Comparison of ENCODE assay signal across 23 cellular contexts in the genomic region with DNA sequence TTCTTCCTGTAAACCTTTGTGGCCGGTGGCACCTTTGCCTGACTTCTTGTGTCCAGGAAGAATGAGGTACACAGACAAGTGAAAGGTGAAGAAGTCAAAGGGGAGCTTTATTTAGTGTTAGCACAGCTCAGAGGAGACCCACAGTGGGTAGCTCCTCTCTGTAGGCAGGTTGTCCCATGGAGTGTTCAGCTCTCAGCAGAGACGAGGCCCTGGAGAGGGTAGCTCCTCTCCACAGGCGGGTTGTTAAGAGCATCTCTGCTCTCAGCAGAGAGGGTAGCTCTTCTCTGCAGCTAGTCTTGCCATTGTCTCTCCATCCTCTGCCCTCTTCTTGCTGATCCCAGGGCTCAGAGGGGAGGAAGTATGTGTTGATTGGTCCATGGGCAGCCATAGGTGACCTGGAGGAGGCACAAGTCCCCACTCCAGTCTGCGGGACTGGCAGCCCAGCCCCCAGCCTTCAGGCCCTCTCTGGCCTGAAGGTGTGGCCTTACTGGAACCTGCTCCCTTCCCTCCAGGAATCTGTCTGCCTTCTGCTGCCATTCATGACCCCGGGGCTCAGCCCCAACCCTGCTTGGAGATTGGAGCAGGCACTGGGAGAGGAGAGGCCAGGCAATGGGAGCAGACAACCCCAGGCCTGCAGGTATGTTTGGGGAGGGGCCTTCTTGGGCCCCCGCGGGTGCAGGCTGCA. TPM values are rescaled to one million over a fixed set of nuclear protein-coding genes. Genes with fewer than 3 reads are reported as not detected.
"Had no signal": no experiment of that assay in that cellular context is flagged by ENCODE, and none has a peak within 500 bp of the region (broad histone marks: within the 10 kb centered on the region; RNA-seq: fewer than 3 reads in every experiment).

No MANE protein-coding gene starts in this region.

- H3K9me3 ChIP-seq: heart right ventricle, left lung, lower lobe of right lung, pancreas, testis, transverse colon had no signal

- ATAC-seq: heart right ventricle; left lung; lower lobe of right lung; pancreas; right cardiac atrium; stimulated activated effector memory CD8-positive, alpha-beta T cell treated with anti-CD3 and anti-CD28 coated beads, Interleukin-12 subunit alpha, Interleukin-12 subunit beta, amount 100 ng/mL, for 72 hours; stimulated activated naive CD8-positive, alpha-beta T cell treated with anti-CD3 and anti-CD28 coated beads, Interleukin-15, amount 100 ng/mL, for 72 hours had no signal

- H3K27me3 Mint-ChIP-seq: memory B cell had no signal

- H3K4me1 Mint-ChIP-seq: neural progenitor cell; stimulated activated effector memory CD8-positive, alpha-beta T cell treated with anti-CD3 and anti-CD28 coated beads, Interleukin-12 subunit alpha, Interleukin-12 subunit beta, amount 100 ng/mL, for 72 hours; stimulated activated naive CD8-positive, alpha-beta T cell treated with anti-CD3 and anti-CD28 coated beads, Interleukin-15, amount 100 ng/mL, for 72 hours had no signal

- H3K9me3 Mint-ChIP-seq: memory B cell; natural killer cell treated with Interleukin-12 subunit alpha and Interleukin-12 subunit beta and Interleukin-15 and Interleukin-18, amount 100 ng/mL, for 72 hours; stimulated activated effector memory CD8-positive, alpha-beta T cell treated with anti-CD3 and anti-CD28 coated beads, Interleukin-12 subunit alpha, Interleukin-12 subunit beta, amount 100 ng/mL, for 72 hours; stimulated activated naive CD8-positive, alpha-beta T cell treated with anti-CD3 and anti-CD28 coated beads, Interleukin-15, amount 100 ng/mL, for 72 hours had no signal

- DNase-seq: cortex of kidney; dorsolateral prefrontal cortex; effector CD8-positive, alpha-beta T cell; heart right ventricle; hypothalamus; left lung; lower lobe of right lung; midbrain; nucleus accumbens; right cardiac atrium; stimulated activated CD4-positive, alpha-beta T cell treated with anti-CD3 and anti-CD28 coated beads, Interleukin-4, amount 100 ng/mL, for 1 hour; stimulated activated CD8-positive, alpha-beta memory T cell treated with anti-CD3 and anti-CD28 coated beads, Interleukin-4, amount 100 ng/mL, for 48 hours; stimulated activated naive CD8-positive, alpha-beta T cell treated with anti-CD3 and anti-CD28 coated beads, Interleukin-15, amount 100 ng/mL, for 72 hours; testis; transverse colon had no signal

- H3K27ac Mint-ChIP-seq: memory B cell; natural killer cell treated with Interleukin-12 subunit alpha and Interleukin-12 subunit beta and Interleukin-15 and Interleukin-18, amount 100 ng/mL, for 72 hours; neural progenitor cell; progenitor cell of endocrine pancreas; stimulated activated effector memory CD8-positive, alpha-beta T cell treated with anti-CD3 and anti-CD28 coated beads, Interleukin-12 subunit alpha, Interleukin-12 subunit beta, amount 100 ng/mL, for 72 hours; stimulated activated naive CD8-positive, alpha-beta T cell treated with anti-CD3 and anti-CD28 coated beads, Interleukin-15, amount 100 ng/mL, for 72 hours had no signal

- H3K4me3 Mint-ChIP-seq: memory B cell; natural killer cell treated with Interleukin-12 subunit alpha and Interleukin-12 subunit beta and Interleukin-15 and Interleukin-18, amount 100 ng/mL, for 72 hours; neural progenitor cell; stimulated activated effector memory CD8-positive, alpha-beta T cell treated with anti-CD3 and anti-CD28 coated beads, Interleukin-12 subunit alpha, Interleukin-12 subunit beta, amount 100 ng/mL, for 72 hours; stimulated activated naive CD8-positive, alpha-beta T cell treated with anti-CD3 and anti-CD28 coated beads, Interleukin-15, amount 100 ng/mL, for 72 hours had no signal

- H3K4me3 ChIP-seq: dorsolateral prefrontal cortex, heart right ventricle, left lung, lower lobe of right lung, neural progenitor cell, pancreas, smooth muscle cell, testis, transverse colon had no signal

- H2AFZ ChIP-seq: neural progenitor cell had no signal

- H3K27ac ChIP-seq: dorsolateral prefrontal cortex, heart right ventricle, left lung, lower lobe of right lung, neural progenitor cell, pancreas, testis, transverse colon had no signal

- H3K27me3 ChIP-seq: left lung, neural progenitor cell, pancreas, testis, transverse colon had no signal

- H3K4me1 ChIP-seq: left lung, lower lobe of right lung, neural progenitor cell, pancreas, testis, transverse colon had no signal

- H3K9ac ChIP-seq: neural progenitor cell had no signal

- H3K4me2 ChIP-seq: neural progenitor cell, smooth muscle cell had no signal

- H3K36me3 ChIP-seq: heart right ventricle, left lung, lower lobe of right lung, neural progenitor cell, pancreas, transverse colon had no signal

RNA-seq across cellular contexts. Expression of a gene that starts 24.5 kb away (rescaled TPM):
- total RNA-seq: smooth muscle cell had no signal
- polyA plus RNA-seq: keratinocyte, smooth muscle cell had no signal
